Comparison of ENCODE assay signal across 8 cellular contexts in genomic region chr3:73508330-73508954, GRCh38.
DNase-seq lines count a peak whose midpoint lies in the region; ATAC-seq and TF ChIP-seq lines count a peak whose summit lies in the region.

No MANE protein-coding gene starts in this region.

- no peak overlapping the region for H3K4me3 Mint-ChIP-seq in activated CD4-positive, alpha-beta T cell treated with anti-CD3 and anti-CD28 coated beads for 36 hours
- no peak overlapping the region for H3K4me3 Mint-ChIP-seq in H9

- no peak overlapping the region for H4K91ac ChIP-seq in H9 (ENCODE audit: insufficient read length, low read depth, low read length)

- H3K79me2 ChIP-seq in H9 (ENCODE audit: insufficient read depth, low read length): no peaks in the 10 kb centered on the region
- H3K79me2 ChIP-seq in SK-N-SH (ENCODE audit: insufficient read depth): peaks cover 84% of the 10 kb centered on the region

- H3K4me2 ChIP-seq in H9 (ENCODE audit: insufficient read depth, insufficient read length, low read length) (no peak overlapping the region), SK-N-SH (no peak overlapping the region)

- H3K4me1 ChIP-seq in H9 (ENCODE audit: insufficient read depth, low read length): no peaks in the 10 kb centered on the region; the same call in 1 of the 2 replicates
- H3K4me1 ChIP-seq in SK-N-SH (ENCODE audit: control insufficient read depth in 1 of 2, insufficient read depth in 2 of 2, low read depth in 1 of 2, low read length in 1 of 2): peaks cover 13 to 25% of the 10 kb centered on the region in 2 experiments
- peaks cover 77% of the 10 kb centered on the region for H3K4me1 ChIP-seq in muscle layer of colon (ENCODE audit: insufficient read depth, low read length)
- H3K4me1 ChIP-seq in effector memory CD4-positive, alpha-beta T cell (ENCODE audit: control insufficient read depth, insufficient read depth, low read length, poor library complexity, severe bottlenecking): no peaks in the 10 kb centered on the region

- CTCF ChIA-PET in activated CD4-positive, alpha-beta T cell treated with anti-CD3 and anti-CD28 coated beads for 36 hours (lab: Charles Lee): interaction anchor here (0.6 to 1.8 kb wide), 9 partner anchors 9 to 470 kb away, joined by 3 to 6 read pairs (median 4); no protein-coding TSS in a partner anchor
- CTCF ChIA-PET in SK-N-SH (lab: Yijun Ruan, JAX): interaction anchor here (0.5 to 3.7 kb wide), 82 partner anchors 11 to 1493 kb away, joined by 3 to 75 read pairs (median 3); partner anchors contain the start of gene PDZRN3

- H2BK120ac ChIP-seq in H9 (ENCODE audit: low read depth, low read length, poor library complexity, severe bottlenecking): no peak overlapping the region

- H3K14ac ChIP-seq in H9 (ENCODE audit: insufficient read depth, low read length): no peak overlapping the region

- H3K36me3 Mint-ChIP-seq in activated CD4-positive, alpha-beta T cell treated with anti-CD3 and anti-CD28 coated beads for 36 hours (ENCODE audit: low read depth): no peaks in the 10 kb centered on the region
- no peaks in the 10 kb centered on the region for H3K36me3 Mint-ChIP-seq in H9 (ENCODE audit: insufficient read depth in 1 of 3, low read depth in 3 of 3)

- TF ChIP-seq EP300 in SK-N-SH (IDR thresholded peaks at IDR 0.05; ENCODE audit: borderline replicate concordance in 1 of 2, low read depth in 1 of 2, low read length in 1 of 2): no peak

- H3K4ac ChIP-seq in H9 (ENCODE audit: low read depth, low read length): no peak overlapping the region

- H4K5ac ChIP-seq in H9 (ENCODE audit: insufficient read length, low read depth, low read length): no peak overlapping the region

- no peak overlapping the region for H3K27ac ChIP-seq in H9 (ENCODE audit: insufficient read length, low read depth, low read length)
- no peak overlapping the region; a peak in 1 of 4 replicates for H3K27ac ChIP-seq in SK-N-SH (ENCODE audit: low read depth in 2 of 2, low read length in 1 of 2)
- H3K27ac ChIP-seq in muscle layer of colon (ENCODE audit: low read depth, low read length): peak overlapping the region; percentile 73
- H3K27ac ChIP-seq in effector memory CD4-positive, alpha-beta T cell (ENCODE audit: insufficient read depth, low read length, poor library complexity, severe bottlenecking): no peak overlapping the region

- no peak for TF ChIP-seq POLR2A in erythroblast (IDR thresholded peaks at IDR 0.05; ENCODE audit: low read length)

- no peak overlapping the region for H2AK5ac ChIP-seq in H9 (ENCODE audit: insufficient read length, low read length)

- H3K27me3 Mint-ChIP-seq in activated CD4-positive, alpha-beta T cell treated with anti-CD3 and anti-CD28 coated beads for 36 hours: peaks cover 13% of the 10 kb centered on the region
- peaks cover 33% of the 10 kb centered on the region for H3K27me3 Mint-ChIP-seq in H9 (ENCODE audit: low read depth)

- no peak overlapping the region for H3T11ph ChIP-seq in H9 (ENCODE audit: low read length)

- H3K23me2 ChIP-seq in H9 (ENCODE audit: insufficient read length, low read depth, low read length, poor library complexity, severe bottlenecking): no peaks in the 10 kb centered on the region

- no peaks in the 10 kb centered on the region for H3K9me3 Mint-ChIP-seq in activated CD4-positive, alpha-beta T cell treated with anti-CD3 and anti-CD28 coated beads for 36 hours (ENCODE audit: low read depth)
- no peaks in the 10 kb centered on the region for H3K9me3 Mint-ChIP-seq in H9

- H4K20me1 ChIP-seq in H9 (ENCODE audit: control insufficient read depth, insufficient read depth, insufficient read length): no peaks in the 10 kb centered on the region
- no peaks in the 10 kb centered on the region; the same call in 1 of the 2 replicates for H4K20me1 ChIP-seq in SK-N-SH (ENCODE audit: insufficient read depth)

- intact Hi-C loops in activated CD4-positive, alpha-beta T cell treated with anti-CD3 and anti-CD28 coated beads for 36 hours (cut with DNase I, micrococcal nuclease): loop anchor here (1.0 to 10.0 kb wide), 4 partner anchors 304 to 1664 kb away; no protein-coding TSS in a partner anchor

- H3K27ac Mint-ChIP-seq in activated CD4-positive, alpha-beta T cell treated with anti-CD3 and anti-CD28 coated beads for 36 hours: no peak overlapping the region
- H3K27ac Mint-ChIP-seq in H9: no peak overlapping the region

- peak; percentile 44 for DNase-seq in activated CD4-positive, alpha-beta T cell treated with anti-CD3 and anti-CD28 coated beads for 36 hours
- DNase-seq in activated CD4-positive, alpha-beta T cell treated with anti-CD3 and anti-CD28 coated beads, Interleukin-2, amount 50 U/mL, for 4 hours: no peak
- DNase-seq in H9: peak; percentile 64
- DNase-seq in MV-4-11 (lab: John Stamatoyannopoulos, UW): peak; percentile 32
- peak; percentile 51 for DNase-seq in SK-N-SH
- DNase-seq in erythroblast (lab: John Stamatoyannopoulos, UW): peak; percentile 37 to 63
- no peak for DNase-seq in effector memory CD4-positive, alpha-beta T cell

- H2BK5ac ChIP-seq in H9 (ENCODE audit: insufficient read length, low read length): no peak overlapping the region

- TF ChIP-seq RAD21 in SK-N-SH (IDR thresholded peaks at IDR 0.05; ENCODE audit: low read length): peak; percentile 81

- H3K9me2 ChIP-seq in SK-N-SH: no peaks in the 10 kb centered on the region

- WGBS in H9 (ENCODE audit: extremely low coverage, insufficient read length, low lambda C conversion rate): no CpG with 5 or more reads among the region's 6 CpGs
- 27% methylated on average over 6 of the region's 6 CpGs for WGBS in SK-N-SH (ENCODE audit: low lambda C conversion rate)

- H3K9me3 ChIP-seq in H9 (ENCODE audit: control insufficient read depth, low read depth, low read length): no peaks in the 10 kb centered on the region
- no peaks in the 10 kb centered on the region for H3K9me3 ChIP-seq in SK-N-SH
- no peaks in the 10 kb centered on the region for H3K9me3 ChIP-seq in muscle layer of colon (ENCODE audit: low read length)
- H3K9me3 ChIP-seq in effector memory CD4-positive, alpha-beta T cell (ENCODE audit: control insufficient read depth, low read length): no peaks in the 10 kb centered on the region

- H3K4me1 Mint-ChIP-seq in activated CD4-positive, alpha-beta T cell treated with anti-CD3 and anti-CD28 coated beads for 36 hours: no peaks in the 10 kb centered on the region
- peaks cover 47% of the 10 kb centered on the region in 2 experiments for H3K4me1 Mint-ChIP-seq in H9

- POLR2A ChIA-PET in activated CD4-positive, alpha-beta T cell treated with anti-CD3 and anti-CD28 coated beads for 36 hours (lab: Charles Lee): no interaction called here
- POLR2A ChIA-PET in SK-N-SH (lab: Yijun Ruan, JAX): interaction anchor here (1.1 kb wide), 1 partner anchor 116 kb away, joined by 4 read pairs; the partner anchor contains the start of gene PDZRN3

- no peak overlapping the region for H2BK20ac ChIP-seq in H9 (ENCODE audit: low read depth, low read length, poor library complexity, severe bottlenecking)

- H3K56ac ChIP-seq in H9 (ENCODE audit: insufficient read length, low read depth, low read length): no peak overlapping the region

- TF ChIP-seq CTCF in H9 (conservative IDR thresholded peaks at IDR 0.05) (peak; percentile 83), SK-N-SH (IDR thresholded peaks at IDR 0.05) (peak; percentile 86)

- H3K27me3 ChIP-seq in H9 (ENCODE audit: insufficient read depth, low read length): no peaks in the 10 kb centered on the region
- H3K27me3 ChIP-seq in SK-N-SH (ENCODE audit: insufficient read depth): no peaks in the 10 kb centered on the region
- no peaks in the 10 kb centered on the region for H3K27me3 ChIP-seq in muscle layer of colon (ENCODE audit: control insufficient read depth in 1 of 2, insufficient read depth in 2 of 2, low read length in 2 of 2)
- no peaks in the 10 kb centered on the region for H3K27me3 ChIP-seq in effector memory CD4-positive, alpha-beta T cell (replicated peaks; ENCODE audit: control insufficient read depth, insufficient read depth, low read length, poor library complexity, severe bottlenecking)

- H2BK12ac ChIP-seq in H9 (ENCODE audit: insufficient read length, low read depth, low read length): no peak overlapping the region

- no peak overlapping the region for H3K9ac ChIP-seq in H9 (ENCODE audit: extremely low read depth, insufficient read length, low read length)
- no peak overlapping the region for H3K9ac ChIP-seq in SK-N-SH
- H3K9ac ChIP-seq in muscle layer of colon (ENCODE audit: low read length): no peak overlapping the region

- H3K4me3 ChIP-seq in SK-N-SH (ENCODE audit: low read depth in 2 of 2, low read length in 1 of 2) (no peak overlapping the region; a peak in 1 of 4 replicates), muscle layer of colon (ENCODE audit: low read depth in 1 of 2, low read length in 2 of 2) (no peak overlapping the region)
- H3K4me3 ChIP-seq in effector memory CD4-positive, alpha-beta T cell (ENCODE audit: insufficient read depth, low read depth, low read length, poor library complexity, severe bottlenecking): no peak overlapping the region

- no peak overlapping the region for H3K23ac ChIP-seq in H9 (ENCODE audit: insufficient read length, low read depth, low read length)

- peaks cover 7% of the 10 kb centered on the region for H3F3A ChIP-seq in SK-N-SH (replicated peaks; ENCODE audit: insufficient read depth)

- H2BK15ac ChIP-seq in H9 (ENCODE audit: low read depth, low read length): no peak overlapping the region

- H2AFZ ChIP-seq in H9 (ENCODE audit: low read length) (no peak overlapping the region), SK-N-SH (ENCODE audit: low read depth) (no peak overlapping the region)

- ATAC-seq in activated CD4-positive, alpha-beta T cell treated with anti-CD3 and anti-CD28 coated beads for 36 hours: no peak

- no peak overlapping the region for H3K18ac ChIP-seq in H9 (ENCODE audit: insufficient read length, low read depth, low read length)

- H3K36me3 ChIP-seq in SK-N-SH (replicated peaks in 1 of 2; ENCODE audit: control insufficient read depth in 1 of 2, insufficient read depth in 2 of 2, low read length in 1 of 2) (peaks cover 0 to 3% of the 10 kb centered on the region in 2 experiments), muscle layer of colon (ENCODE audit: insufficient read depth, low read length) (no peaks in the 10 kb centered on the region)
- no peaks in the 10 kb centered on the region for H3K36me3 ChIP-seq in effector memory CD4-positive, alpha-beta T cell (ENCODE audit: control insufficient read depth, insufficient read depth, low read length)

- H4K8ac ChIP-seq in H9 (replicated peaks; ENCODE audit: insufficient read length, low read depth, low read length): no peak overlapping the region

- H3K79me1 ChIP-seq in H9 (ENCODE audit: insufficient read depth, low read depth, low read length, poor library complexity, severe bottlenecking): no peaks in the 10 kb centered on the region

TF ChIP-seq in SK-N-SH, 30 proteins besides CTCF, POLR2A, EP300 and RAD21 (continues in another document):
- TF ChIP-seq SMC3 (IDR thresholded peaks at IDR 0.05; ENCODE audit: low read depth, low read length): peak; percentile 72
- no peak for TF ChIP-seq JUND (IDR thresholded peaks at IDR 0.05)
- no peak for TF ChIP-seq NRF1 (IDR thresholded peaks at IDR 0.05; ENCODE audit: low read depth, low read length)
- TF ChIP-seq EZH2phosphoT487 (IDR thresholded peaks at IDR 0.05; ENCODE audit: borderline replicate concordance, low read depth): no peak

Comparison
In these comparisons a context has a peak if more than half of its experiments do, and no peak if none do; other contexts are left out.
1. DNase-seq: peak in activated CD4-positive, alpha-beta T cell treated with anti-CD3 and anti-CD28 coated beads for 36 hours (single experiment), H9 (single experiment), MV-4-11 (single experiment), SK-N-SH (single experiment) and erythroblast (2 of 2); none in activated CD4-positive, alpha-beta T cell treated with anti-CD3 and anti-CD28 coated beads, Interleukin-2, amount 50 U/mL, for 4 hours (0 of 2) and effector memory CD4-positive, alpha-beta T cell (0 of 3).